ENCODE assay signal across 11 cellular contexts in the genomic region with DNA sequence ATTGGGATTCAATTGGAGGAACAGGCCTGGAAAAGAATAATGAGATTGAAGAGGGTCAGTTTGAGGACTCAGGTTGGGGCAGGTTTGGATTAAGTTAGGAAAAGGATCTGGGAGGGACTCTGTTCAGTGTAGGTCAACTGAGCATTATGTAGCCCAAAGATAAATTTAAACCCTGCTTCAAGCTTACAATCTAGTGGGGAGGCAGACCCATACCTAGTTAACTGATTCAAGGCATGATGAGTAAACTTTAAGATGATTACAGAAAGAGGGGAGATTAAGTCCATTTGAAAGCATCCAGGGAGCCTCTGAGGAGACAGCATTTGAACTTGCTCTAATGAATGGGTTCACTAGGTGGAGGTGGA. TPM values are rescaled to one million over a fixed set of nuclear protein-coding genes. Genes with fewer than 3 reads are reported as not detected.
DNase-seq lines count a peak whose midpoint lies in the region; ATAC-seq and TF ChIP-seq lines count a peak whose summit lies in the region.
"Had no signal": no experiment of that assay in that cellular context is flagged by ENCODE, and none has a peak within 500 bp of the region (broad histone marks: within the 10 kb centered on the region; RNA-seq: fewer than 3 reads in every experiment).

No MANE protein-coding gene starts in this region.

- H3K27ac Mint-ChIP-seq in activated CD8-positive, alpha-beta T cell treated with anti-CD3 and anti-CD28 coated beads, Interleukin-2, amount 10 ng/mL, durations not matched to agents 7 days and 5 days, result peak overlapping the region; percentile 82
- peak overlapping the region; percentile 94 for H3K27ac Mint-ChIP-seq in memory B cell

- TF ChIP-seq EP300 in upper lobe of left lung (IDR thresholded peaks at IDR 0.05), result no peak

- no peaks in the 10 kb centered on the region for H3K9me3 ChIP-seq in heart right ventricle
- no peaks in the 10 kb centered on the region for H3K9me3 ChIP-seq in upper lobe of left lung
- no peaks in the 10 kb centered on the region for H3K9me3 ChIP-seq in aorta (ENCODE audit: control insufficient read depth, low read length)
- H3K9me3 ChIP-seq: mucosa of descending colon had no signal

- no peak overlapping the region for H3K4me3 ChIP-seq in heart right ventricle
- no peak overlapping the region for H3K4me3 ChIP-seq in upper lobe of left lung
- H3K4me3 ChIP-seq in aorta (ENCODE audit: low read length in 2 of 2), result no peak overlapping the region
- H3K4me3 ChIP-seq: mucosa of descending colon had no signal

- TF ChIP-seq CTCF in heart right ventricle (IDR thresholded peaks at IDR 0.05) (no peak), upper lobe of left lung (IDR thresholded peaks at IDR 0.05) (no peak)

- CTCF ChIA-PET in activated CD8-positive, alpha-beta T cell treated with anti-CD3 and anti-CD28 coated beads, Interleukin-2, amount 10 ng/mL, durations not matched to agents 7 days and 5 days (lab: Charles Lee), result interaction anchor here (1.2 to 17.1 kb wide), 11 partner anchors 8 to 54 kb away, joined by 3 to 189 read pairs (median 7); a partner anchor contains a TSS

- peaks cover 57% of the 10 kb centered on the region for H3K36me3 Mint-ChIP-seq in activated CD8-positive, alpha-beta T cell treated with anti-CD3 and anti-CD28 coated beads, Interleukin-2, amount 10 ng/mL, durations not matched to agents 7 days and 5 days (ENCODE audit: low read depth)
- H3K36me3 Mint-ChIP-seq in memory B cell, result peaks cover 16% of the 10 kb centered on the region

- H3K27me3 ChIP-seq in heart right ventricle, result no peaks in the 10 kb centered on the region
- no peaks in the 10 kb centered on the region for H3K27me3 ChIP-seq in upper lobe of left lung
- H3K27me3 ChIP-seq in aorta (ENCODE audit: control insufficient read depth in 1 of 2, insufficient read depth in 2 of 2, low read length in 1 of 2), result no peaks in the 10 kb centered on the region

- ATAC-seq in heart right ventricle (no peak), left cardiac atrium (no peak), memory B cell (ENCODE audit: low read depth) (no peak), upper lobe of left lung (ENCODE audit: low FRiP score in 2 of 2) (no peak), aorta (ENCODE audit: low FRiP score) (no peak), HG02884 (IDR thresholded peaks at IDR 0.05; ENCODE audit: unreplicated experiment) (no peak)
- ATAC-seq in activated CD8-positive, alpha-beta T cell treated with anti-CD3 and anti-CD28 coated beads, Interleukin-2, amount 10 ng/mL, durations not matched to agents 7 days and 5 days, result no peak

- H3K9me3 Mint-ChIP-seq in activated CD8-positive, alpha-beta T cell treated with anti-CD3 and anti-CD28 coated beads, Interleukin-2, amount 10 ng/mL, durations not matched to agents 7 days and 5 days (ENCODE audit: insufficient read depth), result no peaks in the 10 kb centered on the region
- no peaks in the 10 kb centered on the region for H3K9me3 Mint-ChIP-seq in memory B cell

- H3K4me1 Mint-ChIP-seq in activated CD8-positive, alpha-beta T cell treated with anti-CD3 and anti-CD28 coated beads, Interleukin-2, amount 10 ng/mL, durations not matched to agents 7 days and 5 days (ENCODE audit: low read depth), result peaks cover 65% of the 10 kb centered on the region
- peaks cover 66% of the 10 kb centered on the region for H3K4me1 Mint-ChIP-seq in memory B cell

- peaks cover 20 to 83% (median 40%) of the 10 kb centered on the region in 9 donors for H3K4me1 ChIP-seq in heart right ventricle
- H3K4me1 ChIP-seq in upper lobe of left lung, result peaks cover 37 to 42% (median 39%) of the 10 kb centered on the region in 4 donors
- H3K4me1 ChIP-seq in aorta (ENCODE audit: control insufficient read depth in 1 of 2, insufficient read depth in 2 of 2, low read length in 2 of 2), result no peaks in the 10 kb centered on the region

- TF ChIP-seq POLR2A in upper lobe of left lung (IDR thresholded peaks at IDR 0.05), result no peak

- DNase-seq in heart right ventricle (no peak), left cardiac atrium (no peak), memory B cell (ENCODE audit: low spot score in 2 of 2) (no peak), upper lobe of left lung (no peak), NCI-H2029 (lab: John Stamatoyannopoulos, UW) (no peak), aorta (no peak)
- no peak for DNase-seq in activated CD8-positive, alpha-beta T cell treated with anti-CD3 and anti-CD28 coated beads, Interleukin-2, amount 10 ng/mL, durations not matched to agents 7 days and 5 days
- DNase-seq: foreskin melanocyte, NCI-H1930 had no signal

- H3K4me3 Mint-ChIP-seq in activated CD8-positive, alpha-beta T cell treated with anti-CD3 and anti-CD28 coated beads, Interleukin-2, amount 10 ng/mL, durations not matched to agents 7 days and 5 days, result peak overlapping the region; percentile 65
- peak overlapping the region; percentile 90 for H3K4me3 Mint-ChIP-seq in memory B cell

- intact Hi-C loops in heart right ventricle (cut with DNase I) (no loop called here), left cardiac atrium (cut with DNase I) (no loop called here), aorta (cut with DNase I) (no loop called here)

- peak overlapping the region in 9 of 10 donors; percentile 70 to 91 (median 82) for H3K27ac ChIP-seq in heart right ventricle
- H3K27ac ChIP-seq in upper lobe of left lung, result peak overlapping the region; percentile 80 to 90 (median 82)
- H3K27ac ChIP-seq in aorta (ENCODE audit: low read depth in 1 of 2, low read length in 2 of 2), result no peak overlapping the region

- H3K36me3 ChIP-seq in heart right ventricle, result peaks cover 5 to 44% (median 15%) of the 10 kb centered on the region in 9 donors
- H3K36me3 ChIP-seq in upper lobe of left lung, result peaks cover 0 to 28% (median 18%) of the 10 kb centered on the region in 4 donors
- H3K36me3 ChIP-seq in aorta (ENCODE audit: control insufficient read depth in 1 of 2, insufficient read depth in 2 of 2, low read length in 1 of 2), result peaks cover 0 to 3% of the 10 kb centered on the region in 2 donors

- POLR2A ChIA-PET in activated CD8-positive, alpha-beta T cell treated with anti-CD3 and anti-CD28 coated beads, Interleukin-2, amount 10 ng/mL, durations not matched to agents 7 days and 5 days (lab: Charles Lee), result interaction anchor here (0.9 to 5.1 kb wide), 7 partner anchors 8 to 55 kb away, joined by 3 to 55 read pairs (median 6); a partner anchor contains a TSS

- peaks cover 24% of the 10 kb centered on the region for H3K27me3 Mint-ChIP-seq in activated CD8-positive, alpha-beta T cell treated with anti-CD3 and anti-CD28 coated beads, Interleukin-2, amount 10 ng/mL, durations not matched to agents 7 days and 5 days (ENCODE audit: low read depth)
- no peaks in the 10 kb centered on the region for H3K27me3 Mint-ChIP-seq in memory B cell

RNA-seq across cellular contexts. Expression of a gene that starts 11.4 kb away (rescaled TPM):
- total RNA-seq in heart right ventricle (under 1 TPM in 2 of 10 donors, not detected in 8; 0.15 to 0.86 TPM), left cardiac atrium (not detected), upper lobe of left lung (1 to 10 TPM in 2 of 6 donors, not detected in 4; 1.6 to 1.8 TPM), aorta (not detected)
- polyA plus RNA-seq in heart right ventricle (under 1 TPM; 0.06 to 0.44 TPM), aorta (under 1 TPM in 1 of 2 donors, not detected in 1; 0.18 TPM)
- 10 to 100 TPM; 19.4 to 24.6 TPM for total RNA-seq in activated CD8-positive, alpha-beta T cell treated with anti-CD3 and anti-CD28 coated beads, Interleukin-2, amount 10 ng/mL, durations not matched to agents 7 days and 5 days

RNA-seq across cellular contexts. Expression of a gene that starts 13.3 kb away (rescaled TPM):
- total RNA-seq in heart right ventricle, result 10 to 100 TPM in 9 of 10 donors, 1 to 10 TPM in 1; 9.7 to 15.8 (median 11.7) TPM
- 10 to 100 TPM; 18.5 to 22.2 TPM for polyA plus RNA-seq in heart right ventricle
- total RNA-seq in left cardiac atrium, result 10 to 100 TPM; 12.9 to 14.8 TPM
- total RNA-seq in activated CD8-positive, alpha-beta T cell treated with anti-CD3 and anti-CD28 coated beads, Interleukin-2, amount 10 ng/mL, durations not matched to agents 7 days and 5 days, result 10 to 100 TPM; 13.5 to 14.2 TPM
- total RNA-seq in upper lobe of left lung, result 10 to 100 TPM; 18.2 to 45.1 (median 23.8) TPM
- total RNA-seq in aorta, result 10 to 100 TPM; 16.0 to 19.8 TPM
- polyA plus RNA-seq in aorta, result 10 to 100 TPM; 24.2 to 49.5 TPM

RNA-seq across cellular contexts. Expression of a gene that starts 14.3 kb away (rescaled TPM):
- total RNA-seq in heart right ventricle (1 to 10 TPM in 9 of 10 donors, under 1 TPM in 1; 0.97 to 2.2 (median 2.0) TPM), left cardiac atrium (1 to 10 TPM; 1.9 to 2.7 TPM), upper lobe of left lung (1 to 10 TPM in 4 of 6 donors, under 1 TPM in 2; 0.55 to 2.0 (median 1.1) TPM), aorta (1 to 10 TPM; 1.3 to 1.5 TPM)
- polyA plus RNA-seq in heart right ventricle (1 to 10 TPM in 1 of 2 donors, under 1 TPM in 1; 0.88 to 2.5 TPM), aorta (1 to 10 TPM; 1.4 to 1.8 TPM)
- total RNA-seq in activated CD8-positive, alpha-beta T cell treated with anti-CD3 and anti-CD28 coated beads, Interleukin-2, amount 10 ng/mL, durations not matched to agents 7 days and 5 days, result 1 to 10 TPM; 2.5 TPM

RNA-seq across cellular contexts. Expression of a gene that starts 14.7 kb away (rescaled TPM):
- total RNA-seq in heart right ventricle (1 to 10 TPM in 2 of 10 donors, under 1 TPM in 7, not detected in 1; 0.33 to 3.0 (median 0.61) TPM), left cardiac atrium (under 1 TPM; 0.53 to 0.92 TPM), upper lobe of left lung (1 to 10 TPM in 5 of 6 donors, under 1 TPM in 1; 0.33 to 6.6 (median 2.9) TPM), aorta (1 to 10 TPM in 1 of 2 donors, under 1 TPM in 1; 0.66 to 1.9 TPM)
- polyA plus RNA-seq in heart right ventricle (under 1 TPM; 0.16 to 0.51 TPM), aorta (1 to 10 TPM in 1 of 2 donors, under 1 TPM in 1; 0.23 to 1.3 TPM)
- total RNA-seq in activated CD8-positive, alpha-beta T cell treated with anti-CD3 and anti-CD28 coated beads, Interleukin-2, amount 10 ng/mL, durations not matched to agents 7 days and 5 days, result 10 to 100 TPM; 53.4 to 55.0 TPM

RNA-seq across cellular contexts. Expression of a gene that starts 18.9 kb away (rescaled TPM):
- total RNA-seq in heart right ventricle (100 to 1,000 TPM; 154 to 193 (median 172) TPM), left cardiac atrium (100 to 1,000 TPM; 188 to 224 TPM), upper lobe of left lung (100 to 1,000 TPM; 201 to 541 (median 270) TPM), aorta (100 to 1,000 TPM; 235 to 270 TPM)
- polyA plus RNA-seq in heart right ventricle (100 to 1,000 TPM; 160 to 422 TPM), aorta (100 to 1,000 TPM; 146 to 570 TPM)
- total RNA-seq in activated CD8-positive, alpha-beta T cell treated with anti-CD3 and anti-CD28 coated beads, Interleukin-2, amount 10 ng/mL, durations not matched to agents 7 days and 5 days, result 100 to 1,000 TPM; 477 to 488 TPM

Comparison
In these comparisons a context has a peak if more than half of its experiments do, and no peak if none do; other contexts are left out.
1. H3K27ac ChIP-seq: peak in heart right ventricle (9 of 10) and upper lobe of left lung (4 of 4); none in aorta (0 of 2).
2. RNA of a gene that starts 11.4 kb away (total RNA-seq): 19.4 to 24.6 TPM in activated CD8-positive, alpha-beta T cell treated with anti-CD3 and anti-CD28 coated beads, Interleukin-2, amount 10 ng/mL, durations not matched to agents 7 days and 5 days; not detected in aorta, 1.6 to 1.8 TPM in upper lobe of left lung, not detected in left cardiac atrium and 0.15 to 0.86 TPM in heart right ventricle; every median in the first group is over 4 times any median in the second.